In genomic region chr5:93874080-93874479, GRCh38 we compare ENCODE assay signal across 11 cellular contexts.
DNase-seq lines count a peak whose midpoint lies in the region; ATAC-seq, FAIRE-seq and TF ChIP-seq lines count a peak whose summit lies in the region.
"Had no signal": no experiment of that assay in that cellular context is flagged by ENCODE, and none has a peak within 500 bp of the region (broad histone marks: within the 10 kb centered on the region; RNA-seq: fewer than 3 reads in every experiment).

No MANE protein-coding gene starts in this region.

- H3K4me2 ChIP-seq in GM12878 (ENCODE audit: control insufficient read depth, insufficient read depth) = no peak overlapping the region

- CTCF ChIA-PET in GM12878 (lab: Yijun Ruan, JAX) = no interaction called here

- no peaks in the 10 kb centered on the region for H3K4me1 Mint-ChIP-seq in osteocyte (ENCODE audit: unreplicated experiment)

- TF ChIP-seq CTCF in GM12878 (IDR thresholded peaks at IDR 0.05 in 2 of 3, conservative IDR thresholded peaks at IDR 0.05 in 1 of 3; ENCODE audit: control insufficient read depth in 2 of 3, extremely low read depth in 1 of 3, insufficient read depth in 1 of 3, low read depth in 3 of 3, low read length in 3 of 3) (no peak), GM10266 (IDR thresholded peaks at IDR 0.05; ENCODE audit: control insufficient read depth, insufficient read depth, low read depth, missing control alignments) (no peak), osteocyte (IDR thresholded peaks at IDR 0.05) (no peak)

- peak; percentile 24 for DNase-seq in COR-L47 (lab: John Stamatoyannopoulos, UW)
- DNase-seq in GM12878 (ENCODE audit: low read depth, low spot score) = no peak
- no peak for DNase-seq in GM10266 (ENCODE audit: extremely low spot score)
- DNase-seq in osteocyte (ENCODE audit: extremely low spot score, unreplicated experiment) = no peak
- DNase-seq in OCI-M2 (lab: John Stamatoyannopoulos, UW; ENCODE audit: unreplicated experiment) = no peak
- DNase-seq in glomerular visceral epithelial cell (ENCODE audit: extremely low spot score) = no peak
- DNase-seq: activated naive CD4-positive, alpha-beta T cell treated with Interleukin-2 at 50 U/mL for 16 hours; CD4-positive, alpha-beta T cell had no signal

- 0% methylated on average over 1 of the region's 1 CpG for WGBS in GM12878 (ENCODE audit: insufficient coverage, insufficient replicate concordance, low lambda C conversion rate, missing lambda C conversion rate)

- H3K27ac Mint-ChIP-seq in osteocyte (ENCODE audit: unreplicated experiment) = no peak overlapping the region
- H3K27ac Mint-ChIP-seq: CD4-positive, alpha-beta T cell had no signal

- no peaks in the 10 kb centered on the region; the same call in 1 of the 2 replicates for H3K4me1 ChIP-seq in GM12878 (ENCODE audit: control insufficient read depth, insufficient read depth, low read length)

- H4K20me1 ChIP-seq in GM12878 (ENCODE audit: control insufficient read depth, insufficient read depth) = no peaks in the 10 kb centered on the region

- BruUV-seq in GM12878 (replicated peaks; lab: Mats Ljungman, UMichigan) = no TSS peak

- H3K9me3 Mint-ChIP-seq in osteocyte (ENCODE audit: unreplicated experiment) = no peaks in the 10 kb centered on the region
- H3K9me3 Mint-ChIP-seq: CD4-positive, alpha-beta T cell had no signal

- no peaks in the 10 kb centered on the region for H3K36me3 Mint-ChIP-seq in osteocyte (ENCODE audit: unreplicated experiment)

- H2AFZ ChIP-seq in GM12878 (ENCODE audit: control insufficient read depth, low read depth, low read length) = no peak overlapping the region

- POLR2A ChIA-PET in GM12878 (lab: Charles Lee) = interaction anchor here (1.0 kb wide), 1 partner anchor 315 kb away, joined by 3 read pairs; no protein-coding TSS in a partner anchor

- in situ Hi-C loops in GM12878 (cut with MboI) = no loop called here

- RAD21 ChIA-PET in GM12878 (lab: Charles Lee; ENCODE audit: unreplicated experiment) = no interaction called here

- H3K4me3 ChIP-seq in GM12878 = no peak overlapping the region

- intact Hi-C loops in GM12878 (cut with micrococcal nuclease; ENCODE audit: unreplicated experiment) = no loop called here

- no peak for TF ChIP-seq RAD21 in GM12878 (IDR thresholded peaks at IDR 0.05; ENCODE audit: insufficient read depth, low read depth, low read length)

- no peak for TF ChIP-seq POLR2A in GM12878 (IDR thresholded peaks at IDR 0.05; ENCODE audit: low read depth, low read length)

- TF ChIP-seq EP300 in GM12878 (IDR thresholded peaks at IDR 0.05; ENCODE audit: borderline replicate concordance in 1 of 2, control insufficient read depth in 1 of 2, low read depth in 2 of 2, low read length in 2 of 2) = no peak

- SMC1A ChIA-PET in GM12878 (lab: Charles Lee; ENCODE audit: uncharacterized antibody, unreplicated experiment) = interaction anchor here (1.0 to 1.4 kb wide), 4 partner anchors 9 to 73 kb away, joined by 3 to 6 read pairs (median 4); no protein-coding TSS in a partner anchor

- ATAC-seq in GM19463 (IDR thresholded peaks at IDR 0.05; ENCODE audit: unreplicated experiment) (peak; percentile 83), HG03159 (IDR thresholded peaks at IDR 0.05; ENCODE audit: unreplicated experiment) (peak; percentile 65), GM12878 (peak; percentile 70)

- no peak overlapping the region for H3K27ac ChIP-seq in GM12878 (ENCODE audit: control insufficient read depth, insufficient read depth)

- H3K36me3 ChIP-seq in GM12878 (ENCODE audit: control insufficient read depth in 2 of 2, insufficient read depth in 2 of 2, low read length in 1 of 2) = no peaks in the 10 kb centered on the region

- H3K9me3 ChIP-seq in GM12878 (replicated peaks; ENCODE audit: control insufficient read depth, insufficient read depth, low read length) = no peaks in the 10 kb centered on the region

- no peaks in the 10 kb centered on the region for H3K79me2 ChIP-seq in GM12878 (ENCODE audit: control insufficient read depth, insufficient read depth, low read length)

- no peaks in the 10 kb centered on the region for H3K27me3 ChIP-seq in GM12878 (replicated peaks in 1 of 2; ENCODE audit: control insufficient read depth in 2 of 2, insufficient read depth in 2 of 2, low read length in 1 of 2)

- no peak overlapping the region for H3K4me3 Mint-ChIP-seq in osteocyte (ENCODE audit: unreplicated experiment)
- H3K4me3 Mint-ChIP-seq: CD4-positive, alpha-beta T cell had no signal

- no peak overlapping the region for H3K9ac ChIP-seq in GM12878 (ENCODE audit: control insufficient read depth, insufficient read depth, low read length)

- no peaks in the 10 kb centered on the region for H3K27me3 Mint-ChIP-seq in osteocyte (ENCODE audit: unreplicated experiment)
- H3K27me3 Mint-ChIP-seq: CD4-positive, alpha-beta T cell had no signal

- no peak for FAIRE-seq in GM12878 (lab: Jason Lieb, UNC)
- FAIRE-seq: RCC 7860 had no signal

TF ChIP-seq in GM12878, 131 proteins besides CTCF, POLR2A, EP300 and RAD21 (continues in another document):
- TF ChIP-seq CBX5 (IDR thresholded peaks at IDR 0.05; ENCODE audit: low read depth) (no peak), JUNB (IDR thresholded peaks at IDR 0.05) (peak; percentile 74), GABPA (IDR thresholded peaks at IDR 0.05; ENCODE audit: low read depth) (no peak), CEBPZ (IDR thresholded peaks at IDR 0.05; ENCODE audit: low read depth, low read length) (no peak), CHD1 (IDR thresholded peaks at IDR 0.05; ENCODE audit: low read depth, low read length) (no peak), ZNF592 (IDR thresholded peaks at IDR 0.05) (no peak), ZZZ3 (IDR thresholded peaks at IDR 0.05; ENCODE audit: control insufficient read depth, insufficient read length, low read depth) (no peak)
